In the genomic region with DNA sequence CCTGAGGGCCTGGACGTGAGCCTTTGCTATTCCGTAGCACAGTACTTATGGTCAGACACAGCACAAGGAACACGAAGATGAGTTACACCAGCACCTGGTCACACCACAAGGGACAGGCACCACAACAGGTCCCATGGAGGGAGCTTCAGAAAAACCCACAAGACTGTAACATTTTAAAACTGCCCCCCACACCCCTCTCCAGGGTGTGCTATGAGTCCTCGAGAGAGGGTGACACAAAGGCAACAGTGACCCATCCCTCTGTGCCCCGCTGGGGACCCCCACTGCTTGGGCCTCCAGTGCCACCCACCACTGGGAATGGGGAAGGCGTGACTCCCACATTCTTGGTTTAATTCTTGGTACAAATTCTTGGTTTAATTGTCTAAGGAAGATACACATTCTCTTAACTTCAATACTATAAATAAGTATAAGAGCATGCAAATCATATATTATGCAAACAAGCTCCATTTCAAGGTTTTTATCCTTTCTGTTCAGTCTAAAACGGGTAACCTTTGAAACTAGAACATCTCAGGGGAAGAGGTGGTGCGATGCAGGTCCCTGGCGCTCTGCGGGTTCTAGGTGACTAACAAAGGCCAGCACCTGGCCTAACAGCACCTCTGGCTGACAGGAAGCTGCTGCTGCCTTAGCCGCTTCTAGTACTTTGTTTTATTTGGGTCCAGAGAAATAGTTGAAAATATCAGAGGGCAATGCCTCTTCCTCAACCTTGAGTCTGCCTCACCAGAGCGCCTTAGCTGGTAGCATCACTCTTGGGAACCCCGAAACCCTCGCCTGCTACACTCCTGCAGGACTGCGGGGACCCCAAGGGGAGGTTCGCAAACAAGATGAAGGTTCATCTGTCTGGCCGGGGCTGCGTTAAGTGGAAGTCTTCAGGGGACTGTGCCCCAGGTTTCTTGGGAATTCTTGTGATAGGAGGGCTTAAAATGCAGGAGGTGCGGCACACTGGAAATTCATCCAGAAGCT, we compare ENCODE assay signal across 12 cellular contexts. TPM values are rescaled to one million over a fixed set of nuclear protein-coding genes. Genes with fewer than 3 reads are reported as not detected.
A peak's percentile ranks its signal among the peaks of the same experiment; 100 is the strongest.
DNase-seq lines count a peak whose midpoint lies in the region; ATAC-seq and TF ChIP-seq lines count a peak whose summit lies in the region.
"Had no signal": no experiment of that assay in that cellular context is flagged by ENCODE, and none has a peak within 500 bp of the region (broad histone marks: within the 10 kb centered on the region; RNA-seq: fewer than 3 reads in every experiment).

No MANE protein-coding gene starts in this region.

- H3K27ac ChIP-seq in upper lobe of left lung, result no peak overlapping the region
- H3K27ac ChIP-seq: A549, SK-N-MC had no signal

- DNase-seq in Right ventricle myocardium superior (peak; percentile 25), cardiac septum (ENCODE audit: low spot score) (no peak), NCI-H526 treated with DMSO at 0.1 percent for 48 hours (lab: John Stamatoyannopoulos, UW) (no peak), NCI-H1092 treated with DMSO at 0.1 percent for 48 hours (lab: John Stamatoyannopoulos, UW) (no peak), upper lobe of left lung (no peak)
- DNase-seq in stimulated activated naive CD8-positive, alpha-beta T cell treated with anti-CD3 and anti-CD28 coated beads, Interleukin-15, Interleukin-2, amounts not matched to agents 100 U/mL and 50 U/mL, for 24 hours, result no peak
- DNase-seq: NCI-H2081 treated with DMSO at 0.1 percent for 48 hours had no signal

- intact Hi-C loops in Right ventricle myocardium superior (cut with DNase I), result no loop called here
- intact Hi-C loops in cardiac septum (cut with DNase I), result no loop called here

- no peak for TF ChIP-seq CTCF in upper lobe of left lung (IDR thresholded peaks at IDR 0.05)

- H3K4me1 ChIP-seq in upper lobe of left lung, result no peaks in the 10 kb centered on the region
- H3K4me1 ChIP-seq: A549 had no signal

- TF ChIP-seq EP300 in upper lobe of left lung (IDR thresholded peaks at IDR 0.05), result no peak

- H3K4me3 ChIP-seq in upper lobe of left lung, result no peak overlapping the region
- H3K4me3 ChIP-seq: A549, lung, SK-N-MC had no signal

- WGBS in upper lobe of left lung, 2 donors, result 94 to 95% methylated on average over 19 of the region's 19 CpGs

- peaks cover 0 to 40% (median 31%) of the 10 kb centered on the region in 4 donors for H3K36me3 ChIP-seq in upper lobe of left lung

- no peak for TF ChIP-seq POLR2A in upper lobe of left lung (IDR thresholded peaks at IDR 0.05)

- no peaks in the 10 kb centered on the region for H3K9me3 ChIP-seq in upper lobe of left lung
- H3K9me3 ChIP-seq: A549 had no signal

- no peaks in the 10 kb centered on the region for H3K27me3 ChIP-seq in upper lobe of left lung

- no peak for ATAC-seq in Right ventricle myocardium superior (ENCODE audit: poor library complexity)
- peak; percentile 66 for ATAC-seq in GM21825 (IDR thresholded peaks at IDR 0.05; ENCODE audit: unreplicated experiment)
- ATAC-seq in HG03460 (IDR thresholded peaks at IDR 0.05; ENCODE audit: unreplicated experiment), result peak; percentile 75
- ATAC-seq in stimulated activated naive CD8-positive, alpha-beta T cell treated with anti-CD3 and anti-CD28 coated beads, Interleukin-15, Interleukin-2, amounts not matched to agents 100 U/mL and 50 U/mL, for 24 hours, result no peak
- ATAC-seq in upper lobe of left lung (ENCODE audit: low FRiP score in 2 of 2), result no peak
- ATAC-seq: A549 had no signal

RNA-seq across cellular contexts. Expression of gene PRDM15, which starts 45.7 kb away (rescaled TPM):
- 3.8 TPM for total RNA-seq in Right ventricle myocardium superior
- 3.5 TPM for total RNA-seq in cardiac septum
- 10 to 100 TPM in 2 of 6 donors, 1 to 10 TPM in 4; 5.3 to 31.4 (median 7.4) TPM for total RNA-seq in upper lobe of left lung

Comparison
In these comparisons a context has a peak if more than half of its experiments do, and no peak if none do; other contexts are left out.
1. ATAC-seq: peak in GM21825 (single experiment) and HG03460 (single experiment); none in Right ventricle myocardium superior (single experiment), stimulated activated naive CD8-positive, alpha-beta T cell treated with anti-CD3 and anti-CD28 coated beads, Interleukin-15, Interleukin-2, amounts not matched to agents 100 U/mL and 50 U/mL, for 24 hours (single experiment) and upper lobe of left lung (0 of 2).